Comparison of ENCODE assay signal across 8 cellular contexts in the genomic region with DNA sequence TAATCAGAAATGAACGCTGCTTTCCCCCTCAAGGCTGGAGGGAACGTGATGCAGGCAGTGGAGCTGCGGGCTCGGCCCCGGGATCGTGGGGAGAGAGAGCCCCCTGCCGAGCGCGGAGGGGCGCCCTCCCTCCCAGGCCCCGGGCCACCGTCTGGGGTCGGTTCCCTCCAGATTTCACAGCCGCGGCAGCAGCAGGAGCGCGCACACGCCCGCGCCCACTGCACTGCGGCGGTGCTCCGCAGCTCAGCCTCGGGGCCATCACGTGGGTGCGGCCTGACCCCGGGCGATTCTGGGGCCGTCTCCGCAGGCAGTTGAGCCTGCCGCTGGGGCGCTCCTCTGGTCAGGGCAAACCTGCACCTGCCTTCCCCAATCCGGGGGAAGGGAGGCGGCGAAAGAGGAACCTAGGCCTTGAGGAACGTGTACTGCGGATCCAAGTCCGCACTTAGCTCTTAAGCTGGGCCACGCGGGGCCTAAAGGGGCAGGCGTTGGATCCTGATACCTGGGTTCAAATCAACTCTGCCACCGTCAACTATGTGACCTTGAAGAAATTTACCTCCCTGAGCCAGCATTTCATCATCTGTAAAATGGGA. TPM values are rescaled to one million over a fixed set of nuclear protein-coding genes. Genes with fewer than 3 reads are reported as not detected.
DNase-seq lines count a peak whose midpoint lies in the region; ATAC-seq and TF ChIP-seq lines count a peak whose summit lies in the region.

No MANE protein-coding gene starts in this region.

- H3K36me3 ChIP-seq in ES-I3 (ENCODE audit: insufficient read depth, low read length) (no peaks in the 10 kb centered on the region), body of pancreas (replicated peaks in 1 of 2; ENCODE audit: insufficient read depth in 1 of 2, low read depth in 2 of 2) (no peaks in the 10 kb centered on the region), gastrocnemius medialis (no peaks in the 10 kb centered on the region)

- in situ Hi-C loops in gastrocnemius medialis (cut with MboI; ENCODE audit: low sequenced_read_pairs in 4 of 4), result no loop called here

- TF ChIP-seq POLR2A in body of pancreas (IDR thresholded peaks at IDR 0.05), result no peak
- no peak for TF ChIP-seq POLR2A in gastrocnemius medialis (IDR thresholded peaks at IDR 0.05)

- no peaks in the 10 kb centered on the region for H3K9me3 Mint-ChIP-seq in activated T-helper 2 cell treated with anti-CD3 and anti-CD28 coated beads, Interferon-gamma antibody, Interleukin-2, Interleukin-4, amounts not matched to agents 10 μg/mL and 5 μg/mL and 100 μg/mL, durations not matched to agents 14 hours and 24 hours and 36 hours

- peaks cover 2% of the 10 kb centered on the region for H3K4me1 Mint-ChIP-seq in activated T-helper 2 cell treated with anti-CD3 and anti-CD28 coated beads, Interferon-gamma antibody, Interleukin-2, Interleukin-4, amounts not matched to agents 10 μg/mL and 5 μg/mL and 100 μg/mL, durations not matched to agents 14 hours and 24 hours and 36 hours (ENCODE audit: low read depth)

- no peaks in the 10 kb centered on the region for H3K27me3 ChIP-seq in body of pancreas
- peaks cover 0 to 17% (median 4%) of the 10 kb centered on the region in 3 donors for H3K27me3 ChIP-seq in gastrocnemius medialis

- peak; percentile 52 for DNase-seq in NCI-H69 (lab: John Stamatoyannopoulos, UW)
- DNase-seq in body of pancreas, result peak; percentile 33 to 59 (median 42)
- peak in 1 of 2 donors; percentile 11 for DNase-seq in gastrocnemius medialis
- DNase-seq in NCI-H526 treated with DMSO at 0.1 percent for 48 hours (lab: John Stamatoyannopoulos, UW), result no peak
- no peak for DNase-seq in activated T-helper 2 cell treated with anti-CD3 and anti-CD28 coated beads, Interferon-gamma antibody, Interleukin-2, Interleukin-4, amounts not matched to agents 10 μg/mL and 5 μg/mL and 100 μg/mL, durations not matched to agents 14 hours and 24 hours and 36 hours (ENCODE audit: low spot score)

- H3K9me3 ChIP-seq in ES-I3 (ENCODE audit: control insufficient read depth, insufficient read depth, low read length), result no peaks in the 10 kb centered on the region
- no peaks in the 10 kb centered on the region for H3K9me3 ChIP-seq in body of pancreas
- no peaks in the 10 kb centered on the region for H3K9me3 ChIP-seq in iPS-18c (ENCODE audit: control insufficient read depth, insufficient read depth, low read length)
- H3K9me3 ChIP-seq in gastrocnemius medialis, result no peaks in the 10 kb centered on the region

- H3K36me3 Mint-ChIP-seq in activated T-helper 2 cell treated with anti-CD3 and anti-CD28 coated beads, Interferon-gamma antibody, Interleukin-2, Interleukin-4, amounts not matched to agents 10 μg/mL and 5 μg/mL and 100 μg/mL, durations not matched to agents 14 hours and 24 hours and 36 hours (ENCODE audit: low read depth), result no peaks in the 10 kb centered on the region

- WGBS in body of pancreas, 2 donors, result 4 to 11% methylated on average over 13 to 42 of the region's 42 CpGs

- peak overlapping the region; percentile 55; the same call in 1 of the 2 replicates for H3K9ac ChIP-seq in ES-I3 (ENCODE audit: low read depth, low read length)

- H3K4me1 ChIP-seq in ES-I3 (ENCODE audit: insufficient read depth, low read length) (peaks cover 8% of the 10 kb centered on the region), body of pancreas (peaks cover 9% of the 10 kb centered on the region), gastrocnemius medialis (peaks cover 0 to 8% of the 10 kb centered on the region in 2 donors)

- H3K27ac ChIP-seq in body of pancreas (no peak overlapping the region), gastrocnemius medialis (no peak overlapping the region)

- H3K4me3 Mint-ChIP-seq in activated T-helper 2 cell treated with anti-CD3 and anti-CD28 coated beads, Interferon-gamma antibody, Interleukin-2, Interleukin-4, amounts not matched to agents 10 μg/mL and 5 μg/mL and 100 μg/mL, durations not matched to agents 14 hours and 24 hours and 36 hours (ENCODE audit: low read depth), result no peak overlapping the region

- H3K4me3 ChIP-seq in body of pancreas (no peak overlapping the region), iPS-18c (ENCODE audit: insufficient read depth, low read depth, low read length) (peak overlapping the region; percentile 53), gastrocnemius medialis (peak overlapping the region; percentile 37 to 67 (median 46))

- peak in 3 of 7 experiments; percentile 19 to 38 (median 27) for TF ChIP-seq CTCF in body of pancreas (IDR thresholded peaks at IDR 0.05)
- TF ChIP-seq CTCF in gastrocnemius medialis (IDR thresholded peaks at IDR 0.05 in 4 of 5, conservative IDR thresholded peaks at IDR 0.05 in 1 of 5), result peak in 3 of 5 experiments; percentile 27 to 42 (median 30)

- intact Hi-C loops in body of pancreas (cut with DNase I) (no loop called here), gastrocnemius medialis (cut with DNase I; ENCODE audit: low total_unique reads) (no loop called here)
- intact Hi-C loops in activated T-helper 2 cell treated with anti-CD3 and anti-CD28 coated beads, Interferon-gamma antibody, Interleukin-2, Interleukin-4, amounts not matched to agents 10 μg/mL and 5 μg/mL and 100 μg/mL, durations not matched to agents 14 hours and 24 hours and 36 hours (cut with micrococcal nuclease), result no loop called here

- peaks cover 46% of the 10 kb centered on the region for H3K27me3 Mint-ChIP-seq in activated T-helper 2 cell treated with anti-CD3 and anti-CD28 coated beads, Interferon-gamma antibody, Interleukin-2, Interleukin-4, amounts not matched to agents 10 μg/mL and 5 μg/mL and 100 μg/mL, durations not matched to agents 14 hours and 24 hours and 36 hours (ENCODE audit: low read depth)

- no peak overlapping the region for H3K27ac Mint-ChIP-seq in activated T-helper 2 cell treated with anti-CD3 and anti-CD28 coated beads, Interferon-gamma antibody, Interleukin-2, Interleukin-4, amounts not matched to agents 10 μg/mL and 5 μg/mL and 100 μg/mL, durations not matched to agents 14 hours and 24 hours and 36 hours

- ATAC-seq in GM21786 (IDR thresholded peaks at IDR 0.05; ENCODE audit: unreplicated experiment), result peak; percentile 55
- ATAC-seq in body of pancreas, result peak; percentile 47
- ATAC-seq in gastrocnemius medialis, result peak; percentile 16 to 21

RNA-seq across cellular contexts. Expression of a gene that starts 9.4 kb away (rescaled TPM):
- total RNA-seq in body of pancreas (100 to 1,000 TPM in 1 of 2 donors, 10 to 100 TPM in 1; 50.6 to 100 TPM), gastrocnemius medialis (10 to 100 TPM; 31.3 to 91.6 (median 52.4) TPM)
- 74.1 and 76.8 TPM in 2 replicates for total RNA-seq in activated T-helper 2 cell treated with anti-CD3 and anti-CD28 coated beads, Interferon-gamma antibody, Interleukin-2, Interleukin-4, amounts not matched to agents 10 μg/mL and 5 μg/mL and 100 μg/mL, durations not matched to agents 14 hours and 24 hours and 36 hours

RNA-seq across cellular contexts. Expression of a gene that starts 36.0 kb away (rescaled TPM):
- total RNA-seq in body of pancreas (10 to 100 TPM; 24.9 to 31.3 TPM), gastrocnemius medialis (10 to 100 TPM; 15.9 to 20.8 (median 18.1) TPM)
- not detected in 2 replicates for total RNA-seq in activated T-helper 2 cell treated with anti-CD3 and anti-CD28 coated beads, Interferon-gamma antibody, Interleukin-2, Interleukin-4, amounts not matched to agents 10 μg/mL and 5 μg/mL and 100 μg/mL, durations not matched to agents 14 hours and 24 hours and 36 hours

RNA-seq across cellular contexts. Expression of a gene that starts 43.8 kb away (rescaled TPM):
- total RNA-seq in body of pancreas (1 to 10 TPM; 1.6 to 2.9 TPM), gastrocnemius medialis (10 to 100 TPM in 1 of 4 donors, 1 to 10 TPM in 3; 2.1 to 13.6 (median 3.6) TPM)
- 1.1 and 1.3 TPM in 2 replicates for total RNA-seq in activated T-helper 2 cell treated with anti-CD3 and anti-CD28 coated beads, Interferon-gamma antibody, Interleukin-2, Interleukin-4, amounts not matched to agents 10 μg/mL and 5 μg/mL and 100 μg/mL, durations not matched to agents 14 hours and 24 hours and 36 hours

RNA-seq across cellular contexts. Expression of a gene that starts 54.7 kb away (rescaled TPM):
- total RNA-seq in body of pancreas, result 10 to 100 TPM; 29.3 to 44.2 TPM
- 100 to 1,000 TPM in 1 of 4 donors, 10 to 100 TPM in 3; 71.4 to 107 (median 84.5) TPM for total RNA-seq in gastrocnemius medialis
- 22.0 and 24.1 TPM in 2 replicates for total RNA-seq in activated T-helper 2 cell treated with anti-CD3 and anti-CD28 coated beads, Interferon-gamma antibody, Interleukin-2, Interleukin-4, amounts not matched to agents 10 μg/mL and 5 μg/mL and 100 μg/mL, durations not matched to agents 14 hours and 24 hours and 36 hours

Comparison
In these comparisons a context has a peak if more than half of its experiments do, and no peak if none do; other contexts are left out.
1. DNase-seq: peak in NCI-H69 (single experiment) and body of pancreas (4 of 4); none in NCI-H526 treated with DMSO at 0.1 percent for 48 hours (single experiment) and activated T-helper 2 cell treated with anti-CD3 and anti-CD28 coated beads, Interferon-gamma antibody, Interleukin-2, Interleukin-4, amounts not matched to agents 10 μg/mL and 5 μg/mL and 100 μg/mL, durations not matched to agents 14 hours and 24 hours and 36 hours (single experiment).
2. H3K4me3 ChIP-seq: peak in iPS-18c (single experiment) and gastrocnemius medialis (4 of 4); none in body of pancreas (0 of 2).
3. RNA of a gene that starts 36.0 kb away (total RNA-seq): 24.9 to 31.3 TPM in body of pancreas and 15.9 to 20.8 TPM in gastrocnemius medialis; not detected in activated T-helper 2 cell treated with anti-CD3 and anti-CD28 coated beads, Interferon-gamma antibody, Interleukin-2, Interleukin-4, amounts not matched to agents 10 μg/mL and 5 μg/mL and 100 μg/mL, durations not matched to agents 14 hours and 24 hours and 36 hours; every median in the first group is over 10 times any median in the second.
4. Peak in every context shown above with its lines, with median percentiles within 50 percentile points of each other: ATAC-seq.